In genomic region chr13:51887441-51887840, GRCh38 we compare ENCODE assay signal across 22 cellular contexts. TPM values are rescaled to one million over a fixed set of nuclear protein-coding genes. Genes with fewer than 3 reads are reported as not detected.
A peak's percentile ranks its signal among the peaks of the same experiment; 100 is the strongest.
DNase-seq lines count a peak whose midpoint lies in the region; TF ChIP-seq lines count a peak whose summit lies in the region.
"Had no signal": no experiment of that assay in that cellular context is flagged by ENCODE, and none has a peak within 500 bp of the region (broad histone marks: within the 10 kb centered on the region; RNA-seq: fewer than 3 reads in every experiment).

No MANE protein-coding gene starts in this region.

- no peaks in the 10 kb centered on the region for H3K27me3 ChIP-seq in spleen (replicated peaks in 1 of 7)
- H3K27me3 ChIP-seq in effector memory CD4-positive, alpha-beta T cell (replicated peaks; ENCODE audit: control insufficient read depth, insufficient read depth, low read length, poor library complexity, severe bottlenecking), result no peaks in the 10 kb centered on the region
- H3K27me3 ChIP-seq: Peyer's patch, SJSA1 had no signal

- H3K4me3 Mint-ChIP-seq in osteocyte (ENCODE audit: unreplicated experiment), result no peak overlapping the region
- H3K4me3 Mint-ChIP-seq: CD4-positive, CD25-positive, alpha-beta regulatory T cell had no signal

- peaks cover 45% of the 10 kb centered on the region for H3K27me3 Mint-ChIP-seq in osteocyte (ENCODE audit: unreplicated experiment)

- no peaks in the 10 kb centered on the region for H3K9me3 Mint-ChIP-seq in osteocyte (ENCODE audit: unreplicated experiment)

- TF ChIP-seq CTCF in osteocyte (IDR thresholded peaks at IDR 0.05) (no peak), spleen (IDR thresholded peaks at IDR 0.05 in 8 of 11, conservative IDR thresholded peaks at IDR 0.05 in 3 of 11) (no peak)

- H3K4me3 ChIP-seq in spleen, result no peak overlapping the region
- H3K4me3 ChIP-seq in effector memory CD4-positive, alpha-beta T cell (ENCODE audit: insufficient read depth, low read depth, low read length, poor library complexity, severe bottlenecking), result no peak overlapping the region
- H3K4me3 ChIP-seq: Peyer's patch, SJSA1 had no signal

- TF ChIP-seq POLR2A in spleen (IDR thresholded peaks at IDR 0.05), result no peak

- H3K36me3 Mint-ChIP-seq in osteocyte (ENCODE audit: unreplicated experiment), result no peaks in the 10 kb centered on the region
- H3K36me3 Mint-ChIP-seq: CD4-positive, CD25-positive, alpha-beta regulatory T cell had no signal

- H3K9me3 ChIP-seq in spleen, result peaks cover 0 to 14% (median 11%) of the 10 kb centered on the region in 8 donors
- no peaks in the 10 kb centered on the region for H3K9me3 ChIP-seq in effector memory CD4-positive, alpha-beta T cell (ENCODE audit: control insufficient read depth, low read length)
- H3K9me3 ChIP-seq: SJSA1 had no signal

- H3K27ac ChIP-seq in spleen, result no peak overlapping the region
- H3K27ac ChIP-seq in effector memory CD4-positive, alpha-beta T cell (ENCODE audit: insufficient read depth, low read length, poor library complexity, severe bottlenecking), result no peak overlapping the region
- H3K27ac ChIP-seq: Peyer's patch, SJSA1 had no signal

- no peaks in the 10 kb centered on the region for H3K4me1 ChIP-seq in spleen
- no peaks in the 10 kb centered on the region for H3K4me1 ChIP-seq in effector memory CD4-positive, alpha-beta T cell (ENCODE audit: control insufficient read depth, insufficient read depth, low read length, poor library complexity, severe bottlenecking)
- H3K4me1 ChIP-seq: Peyer's patch, SJSA1 had no signal

- in situ Hi-C loops in G401 (cut with HindIII; ENCODE audit: low sequenced_read_pairs), result no loop called here

- H3K27ac Mint-ChIP-seq in osteocyte (ENCODE audit: unreplicated experiment), result no peak overlapping the region
- H3K27ac Mint-ChIP-seq: CD4-positive, CD25-positive, alpha-beta regulatory T cell had no signal

- no peaks in the 10 kb centered on the region for H3K36me3 ChIP-seq in spleen
- H3K36me3 ChIP-seq in effector memory CD4-positive, alpha-beta T cell (ENCODE audit: control insufficient read depth, insufficient read depth, low read length), result no peaks in the 10 kb centered on the region
- H3K36me3 ChIP-seq: Peyer's patch, SJSA1 had no signal

- peak; percentile 28 for DNase-seq in G401 (ENCODE audit: low spot score)
- peak; percentile 97 for DNase-seq in NCI-H82 (lab: John Stamatoyannopoulos, UW)
- DNase-seq in cerebellar cortex (ENCODE audit: low spot score), result peak; percentile 20
- peak; percentile 27 for DNase-seq in osteocyte (ENCODE audit: extremely low spot score, unreplicated experiment)
- DNase-seq in NCI-H2107 treated with DMSO at 0.1 percent for 48 hours (lab: John Stamatoyannopoulos, UW; ENCODE audit: unreplicated experiment), result no peak
- no peak for DNase-seq in NCI-H2081 treated with DMSO at 0.1 percent for 48 hours (lab: John Stamatoyannopoulos, UW)
- no peak for DNase-seq in spleen
- DNase-seq in effector memory CD4-positive, alpha-beta T cell, result no peak
- DNase-seq: CD4-positive, CD25-positive, alpha-beta regulatory T cell; DMS153; GF-D8; KG1; NCI-H1092 treated with DMSO at 0.1 percent for 48 hours; NCI-H1436 treated with DMSO at 0.1 percent for 48 hours; NCI-H1930; NCI-H446 treated with DMSO at 0.1 percent for 48 hours; NCI-H748 treated with DMSO at 0.1 percent for 48 hours; Peyer's patch had no signal

- intact Hi-C loops in spleen (cut with DNase I; ENCODE audit: low total_unique reads), result no loop called here

- WGBS in spleen, 5 donors, result 69 to 88% (median 80%) methylated on average over 2 of the region's 2 CpGs

- no peaks in the 10 kb centered on the region for H3K4me1 Mint-ChIP-seq in osteocyte (ENCODE audit: unreplicated experiment)
- H3K4me1 Mint-ChIP-seq: CD4-positive, CD25-positive, alpha-beta regulatory T cell had no signal

RNA-seq across cellular contexts. Expression of gene CCDC70, which starts 25.7 kb away (rescaled TPM):
- total RNA-seq in G401 (2014; rRNA removed; shearing (Covaris generic)), result not detected in 2 replicates
- total RNA-seq in osteocyte, result not detected in 2 replicates
- total RNA-seq in spleen, result not detected
- polyA plus RNA-seq in spleen, result not detected
- total RNA-seq: CD4-positive, CD25-positive, alpha-beta regulatory T cell; H1; HT1080; Peyer's patch had no signal
- polyA plus RNA-seq: BJ; CD4-positive, CD25-positive, alpha-beta regulatory T cell; H1 had no signal

RNA-seq across cellular contexts. Expression of gene TMEM272, which starts 42.5 kb away (rescaled TPM):
- total RNA-seq in G401 (2014; rRNA removed; shearing (Covaris generic)), result 0.10 TPM in 1 of 2 replicates, not detected in the other
- total RNA-seq in osteocyte (not detected in 2 replicates), spleen (1 to 10 TPM in 5 of 7 donors, under 1 TPM in 2; 0.39 to 3.3 (median 1.7) TPM)
- under 1 TPM; 0.03 to 0.20 (median 0.06) TPM for polyA plus RNA-seq in spleen
- total RNA-seq: H1, HT1080 had no signal
- polyA plus RNA-seq: BJ had no signal

Comparison
In these comparisons a context has a peak if more than half of its experiments do, and no peak if none do; other contexts are left out.
1. DNase-seq: peak in G401 (single experiment), NCI-H82 (single experiment), cerebellar cortex (single experiment) and osteocyte (single experiment); none in NCI-H2107 treated with DMSO at 0.1 percent for 48 hours (single experiment), NCI-H2081 treated with DMSO at 0.1 percent for 48 hours (single experiment), spleen (single experiment) and effector memory CD4-positive, alpha-beta T cell (0 of 3).